In the genomic region with DNA sequence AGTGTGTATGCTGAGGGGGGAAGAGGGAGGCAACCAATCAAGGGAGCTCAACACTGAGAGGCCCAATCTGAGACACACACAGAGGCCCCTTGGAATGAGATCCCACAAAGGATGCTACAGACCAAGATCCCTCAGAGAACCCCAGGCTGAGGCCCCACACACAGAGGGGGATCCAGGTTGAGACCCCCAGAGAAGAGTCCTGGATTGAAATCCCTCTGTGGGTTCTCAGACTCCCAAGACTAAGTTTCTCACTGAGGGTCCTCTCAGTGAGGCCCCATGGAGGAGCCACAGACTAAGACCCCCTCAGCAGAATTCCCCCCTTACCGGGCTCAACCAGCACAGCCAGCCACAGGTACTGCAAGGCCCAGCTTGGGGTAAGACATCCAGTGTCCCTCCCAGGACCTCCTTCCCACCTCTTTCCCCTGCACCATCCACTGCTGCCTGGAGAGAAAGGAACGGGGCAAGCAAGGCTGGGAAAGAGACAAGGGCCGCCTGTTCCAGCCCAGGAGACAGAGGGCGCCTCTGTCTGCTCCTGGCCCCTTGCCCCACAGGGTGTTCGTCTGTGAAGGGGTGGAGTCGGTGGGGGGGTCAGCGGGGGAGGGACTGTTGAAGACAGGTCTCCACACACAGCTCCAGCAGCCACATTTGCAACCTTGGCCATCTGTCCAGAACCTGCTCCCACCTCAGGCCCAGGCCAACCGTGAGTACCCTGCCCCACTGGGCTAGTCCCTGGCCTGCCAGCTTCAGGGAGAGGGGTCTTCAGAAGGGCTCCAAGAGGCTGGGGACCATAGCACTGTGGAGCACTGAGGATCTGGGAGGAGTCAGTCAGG, we compare ENCODE assay signal across 8 cellular contexts. TPM values are rescaled to one million over a fixed set of nuclear protein-coding genes. Genes with fewer than 3 reads are reported as not detected.
DNase-seq lines count a peak whose midpoint lies in the region; ATAC-seq and TF ChIP-seq lines count a peak whose summit lies in the region.

S100A1 (plus strand) TSS at position 638 of the 830 bp plus-strand sequence. CDS start 2,088 bp downstream, outside the sequence.

- peaks cover 0 to 8% (median 0%) of the 10 kb centered on the region in 3 donors for H3K36me3 Mint-ChIP-seq in immature natural killer cell

- H3K9me3 ChIP-seq in right cardiac atrium (ENCODE audit: control insufficient read depth, low read length): no peaks in the 10 kb centered on the region

- intact Hi-C loops in right cardiac atrium (cut with DNase I): loop anchor here in 2 of 4 donors (10.0 kb wide), 1 partner anchor 53 kb away; no protein-coding TSS in a partner anchor

- peaks cover 6 to 21% of the 10 kb centered on the region in 2 donors for H3K4me1 Mint-ChIP-seq in immature natural killer cell

- ATAC-seq in right cardiac atrium (peak; percentile 38 to 40), HG03159 (IDR thresholded peaks at IDR 0.05; ENCODE audit: unreplicated experiment) (no peak), GM18502 (IDR thresholded peaks at IDR 0.05; ENCODE audit: poor library complexity, unreplicated experiment) (no peak)

- peaks cover 22% of the 10 kb centered on the region for H3K4me1 ChIP-seq in right cardiac atrium (ENCODE audit: control insufficient read depth, insufficient read depth, low read length)

- peak within 1 kb of the TSS in 2 of 5 donors; percentile 42 to 69 for H3K4me3 Mint-ChIP-seq in immature natural killer cell

- H3K27me3 ChIP-seq in GM06990 (replicated peaks; ENCODE audit: control insufficient read depth, insufficient read depth, low read length) (no peaks in the 10 kb centered on the region), right cardiac atrium (ENCODE audit: control insufficient read depth, insufficient read depth) (no peaks in the 10 kb centered on the region)

- peak within 1 kb of the TSS in 1 of 6 donors; percentile 49 for H3K27ac Mint-ChIP-seq in immature natural killer cell

- H3K36me3 ChIP-seq in GM06990 (ENCODE audit: control insufficient read depth, insufficient read depth, low read length): no peaks in the 10 kb centered on the region; the same call in 1 of the 2 replicates

- H3K27ac ChIP-seq in adipose tissue (ENCODE audit: low read depth, low read length) (no peak within 1 kb of the TSS), right cardiac atrium (ENCODE audit: low read length) (peak within 1 kb of the TSS; percentile 92)

- DNase-seq in GM06990 (ENCODE audit: extremely low read depth, insufficient read length) (no peak), right cardiac atrium (peak; percentile 65 to 90 (median 88)), renal cortical epithelial cell (ENCODE audit: low read depth) (no peak), immature natural killer cell (no peak)
- no peak for DNase-seq in central memory CD4-positive, alpha-beta T cell

- H3K27me3 Mint-ChIP-seq in immature natural killer cell (ENCODE audit: low read depth in 3 of 3): peaks cover 0 to 6% (median 5%) of the 10 kb centered on the region in 3 donors

- WGBS in adipose tissue, 3 donors: 66 to 74% (median 73%) methylated on average over 8 of the region's 8 CpGs
- WGBS in right cardiac atrium: 65% methylated on average over 8 of the region's 8 CpGs

- no peak for TF ChIP-seq CTCF in GM06990 (IDR thresholded peaks at IDR 0.05; ENCODE audit: insufficient read depth, low read length, poor library complexity, severe bottlenecking)

- peak within 1 kb of the TSS; percentile 56 for H3K4me3 ChIP-seq in GM06990 (replicated peaks; ENCODE audit: low read depth, low read length)
- peak within 1 kb of the TSS; percentile 40 for H3K4me3 ChIP-seq in right cardiac atrium (ENCODE audit: low read length)

- H3K9me3 Mint-ChIP-seq in immature natural killer cell: no peaks in the 10 kb centered on the region

RNA-seq across cellular contexts. Expression of gene S100A1, which starts in this region (rescaled TPM):
- polyA plus RNA-seq in adipose tissue (100 to 1,000 TPM in 1 of 3 donors, 10 to 100 TPM in 1, 1 to 10 TPM in 1; 6.7 to 100 (median 31.7) TPM), right cardiac atrium (2,571 TPM), immature natural killer cell (not detected)
- total RNA-seq in right cardiac atrium (1,000 to 10,000 TPM; 1,233 to 1,764 (median 1,522) TPM), renal cortical epithelial cell (9.7 and 13.9 TPM in 2 replicates)

Comparison
In these comparisons a context has a peak if more than half of its experiments do, and no peak if none do; other contexts are left out.
1. RNA of gene S100A1 (total RNA-seq): 1,233 to 1,764 TPM in right cardiac atrium; 9.7 to 13.9 TPM in renal cortical epithelial cell; every median in the first group is over 10 times any median in the second.
2. RNA of gene S100A1 (polyA plus RNA-seq): 2,571 TPM in right cardiac atrium (single experiment); 6.7 to 100 TPM in adipose tissue and not detected in immature natural killer cell; every median in the first group is over 10 times any median in the second.
3. DNase-seq: peak in right cardiac atrium (3 of 3); none in GM06990 (single experiment), renal cortical epithelial cell (single experiment), immature natural killer cell (0 of 3) and central memory CD4-positive, alpha-beta T cell (single experiment).
4. ATAC-seq: peak in right cardiac atrium (2 of 2); none in HG03159 (single experiment) and GM18502 (single experiment).